1 cellular context compared by ENCODE assay signal in the genomic region with DNA sequence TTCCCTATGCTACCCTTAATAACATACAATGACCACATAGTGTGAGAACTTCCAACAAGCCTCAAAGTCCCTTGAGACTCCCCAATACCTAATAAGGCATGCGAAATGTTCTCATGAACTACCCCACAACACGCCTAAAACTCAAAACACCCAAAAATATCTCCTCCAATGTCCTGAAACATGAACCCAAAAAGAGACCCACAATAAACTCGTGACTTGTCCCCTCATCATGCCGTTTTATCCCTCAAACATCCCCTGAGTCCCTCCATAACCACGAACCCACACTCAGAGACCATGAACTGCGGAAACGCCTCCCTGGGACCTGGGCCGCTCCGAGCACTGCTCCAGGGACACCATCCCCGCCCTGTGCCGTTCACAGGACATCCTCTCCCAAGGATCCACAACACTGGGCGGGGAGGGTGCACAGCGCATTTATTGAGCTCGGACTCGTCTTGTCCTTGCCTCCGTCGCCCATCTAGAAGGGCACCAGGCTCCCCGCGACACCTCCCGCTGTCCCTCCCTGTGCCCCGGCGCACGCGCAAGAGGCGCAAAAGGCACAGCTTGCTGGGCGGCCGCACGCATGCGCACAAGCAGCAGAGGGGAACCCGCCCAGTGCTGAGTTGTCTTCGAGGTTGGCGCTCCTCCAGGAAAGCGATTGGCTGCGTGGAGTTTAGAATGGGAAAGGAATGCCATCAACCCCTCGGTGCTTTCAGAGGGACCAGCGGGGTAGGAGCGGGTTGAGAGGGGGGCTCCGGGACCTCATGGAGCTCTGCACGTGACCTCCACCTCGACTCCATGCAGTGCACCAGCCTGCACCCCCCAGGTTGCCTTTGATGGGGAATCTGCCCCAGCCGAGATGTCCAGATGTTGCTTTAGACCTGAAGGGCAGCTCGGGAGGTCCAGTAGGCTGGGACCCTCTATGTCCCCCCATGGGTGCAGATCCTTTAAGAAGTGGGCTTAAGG.
TF ChIP-seq lines count a peak whose summit lies in the region.

No MANE protein-coding gene starts in this region.

TF ChIP-seq in K562, 482 proteins besides CTCF, POLR2A, EP300 and RAD21 (continued from another document and continues in another):
- TF ChIP-seq, protein P1, sequence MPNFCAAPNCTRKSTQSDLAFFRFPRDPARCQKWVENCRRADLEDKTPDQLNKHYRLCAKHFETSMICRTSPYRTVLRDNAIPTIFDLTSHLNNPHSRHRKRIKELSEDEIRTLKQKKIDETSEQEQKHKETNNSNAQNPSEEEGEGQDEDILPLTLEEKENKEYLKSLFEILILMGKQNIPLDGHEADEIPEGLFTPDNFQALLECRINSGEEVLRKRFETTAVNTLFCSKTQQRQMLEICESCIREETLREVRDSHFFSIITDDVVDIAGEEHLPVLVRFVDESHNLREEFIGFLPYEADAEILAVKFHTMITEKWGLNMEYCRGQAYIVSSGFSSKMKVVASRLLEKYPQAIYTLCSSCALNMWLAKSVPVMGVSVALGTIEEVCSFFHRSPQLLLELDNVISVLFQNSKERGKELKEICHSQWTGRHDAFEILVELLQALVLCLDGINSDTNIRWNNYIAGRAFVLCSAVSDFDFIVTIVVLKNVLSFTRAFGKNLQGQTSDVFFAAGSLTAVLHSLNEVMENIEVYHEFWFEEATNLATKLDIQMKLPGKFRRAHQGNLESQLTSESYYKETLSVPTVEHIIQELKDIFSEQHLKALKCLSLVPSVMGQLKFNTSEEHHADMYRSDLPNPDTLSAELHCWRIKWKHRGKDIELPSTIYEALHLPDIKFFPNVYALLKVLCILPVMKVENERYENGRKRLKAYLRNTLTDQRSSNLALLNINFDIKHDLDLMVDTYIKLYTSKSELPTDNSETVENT (CRISPR knock-in tag; IDR thresholded peaks at IDR 0.05), result peak; percentile 76; the same call in 1 of the 2 replicates
- TF ChIP-seq JUNB (CRISPR knock-in tag; conservative IDR thresholded peaks at IDR 0.05), result no peak
- TF ChIP-seq SMARCB1 (IDR thresholded peaks at IDR 0.05; ENCODE audit: insufficient read length, low read depth), result no peak
- TF ChIP-seq, protein P2, sequence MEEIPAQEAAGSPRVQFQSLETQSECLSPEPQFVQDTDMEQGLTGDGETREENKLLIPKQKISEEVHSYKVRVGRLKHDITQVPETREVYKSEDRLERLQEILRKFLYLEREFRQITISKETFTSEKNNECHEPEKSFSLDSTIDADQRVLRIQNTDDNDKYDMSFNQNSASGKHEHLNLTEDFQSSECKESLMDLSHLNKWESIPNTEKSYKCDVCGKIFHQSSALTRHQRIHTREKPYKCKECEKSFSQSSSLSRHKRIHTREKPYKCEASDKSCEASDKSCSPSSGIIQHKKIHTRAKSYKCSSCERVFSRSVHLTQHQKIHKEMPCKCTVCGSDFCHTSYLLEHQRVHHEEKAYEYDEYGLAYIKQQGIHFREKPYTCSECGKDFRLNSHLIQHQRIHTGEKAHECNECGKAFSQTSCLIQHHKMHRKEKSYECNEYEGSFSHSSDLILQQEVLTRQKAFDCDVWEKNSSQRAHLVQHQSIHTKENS (CRISPR knock-in tag; IDR thresholded peaks at IDR 0.05), result no peak
- no peak for TF ChIP-seq ZC3H8 (IDR thresholded peaks at IDR 0.05)
- TF ChIP-seq CSDE1 (IDR thresholded peaks at IDR 0.05), result no peak
- TF ChIP-seq, protein P3, sequence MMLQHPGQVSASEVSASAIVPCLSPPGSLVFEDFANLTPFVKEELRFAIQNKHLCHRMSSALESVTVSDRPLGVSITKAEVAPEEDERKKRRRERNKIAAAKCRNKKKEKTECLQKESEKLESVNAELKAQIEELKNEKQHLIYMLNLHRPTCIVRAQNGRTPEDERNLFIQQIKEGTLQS (IDR thresholded peaks at IDR 0.05), result no peak
- TF ChIP-seq, protein P3 (CRISPR knock-in tag; conservative IDR thresholded peaks at IDR 0.05), result peak; percentile 55; the same call in 1 of the 2 replicates
- TF ChIP-seq, protein P4, sequence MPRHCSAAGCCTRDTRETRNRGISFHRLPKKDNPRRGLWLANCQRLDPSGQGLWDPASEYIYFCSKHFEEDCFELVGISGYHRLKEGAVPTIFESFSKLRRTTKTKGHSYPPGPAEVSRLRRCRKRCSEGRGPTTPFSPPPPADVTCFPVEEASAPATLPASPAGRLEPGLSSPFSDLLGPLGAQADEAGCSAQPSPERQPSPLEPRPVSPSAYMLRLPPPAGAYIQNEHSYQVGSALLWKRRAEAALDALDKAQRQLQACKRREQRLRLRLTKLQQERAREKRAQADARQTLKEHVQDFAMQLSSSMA (CRISPR knock-in tag; IDR thresholded peaks at IDR 0.05), result peak; percentile 49; the same call in 1 of the 2 replicates
- TF ChIP-seq NFIC (IDR thresholded peaks at IDR 0.05), result peak; percentile 90
- no peak for TF ChIP-seq TEAD4 (IDR thresholded peaks at IDR 0.05; ENCODE audit: low read length)
- no peak for TF ChIP-seq TEAD4 (CRISPR knock-in tag; IDR thresholded peaks at IDR 0.05; ENCODE audit: borderline replicate concordance)
- TF ChIP-seq GTF2A2 (tag; IDR thresholded peaks at IDR 0.05), result no peak
- TF ChIP-seq, protein P5, sequence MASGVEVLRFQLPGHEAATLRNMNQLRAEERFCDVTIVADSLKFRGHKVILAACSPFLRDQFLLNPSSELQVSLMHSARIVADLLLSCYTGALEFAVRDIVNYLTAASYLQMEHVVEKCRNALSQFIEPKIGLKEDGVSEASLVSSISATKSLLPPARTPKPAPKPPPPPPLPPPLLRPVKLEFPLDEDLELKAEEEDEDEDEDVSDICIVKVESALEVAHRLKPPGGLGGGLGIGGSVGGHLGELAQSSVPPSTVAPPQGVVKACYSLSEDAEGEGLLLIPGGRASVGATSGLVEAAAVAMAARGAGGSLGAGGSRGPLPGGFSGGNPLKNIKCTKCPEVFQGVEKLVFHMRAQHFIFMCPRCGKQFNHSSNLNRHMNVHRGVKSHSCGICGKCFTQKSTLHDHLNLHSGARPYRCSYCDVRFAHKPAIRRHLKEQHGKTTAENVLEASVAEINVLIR (CRISPR knock-in tag; IDR thresholded peaks at IDR 0.05), result no peak
- TF ChIP-seq, protein P6, sequence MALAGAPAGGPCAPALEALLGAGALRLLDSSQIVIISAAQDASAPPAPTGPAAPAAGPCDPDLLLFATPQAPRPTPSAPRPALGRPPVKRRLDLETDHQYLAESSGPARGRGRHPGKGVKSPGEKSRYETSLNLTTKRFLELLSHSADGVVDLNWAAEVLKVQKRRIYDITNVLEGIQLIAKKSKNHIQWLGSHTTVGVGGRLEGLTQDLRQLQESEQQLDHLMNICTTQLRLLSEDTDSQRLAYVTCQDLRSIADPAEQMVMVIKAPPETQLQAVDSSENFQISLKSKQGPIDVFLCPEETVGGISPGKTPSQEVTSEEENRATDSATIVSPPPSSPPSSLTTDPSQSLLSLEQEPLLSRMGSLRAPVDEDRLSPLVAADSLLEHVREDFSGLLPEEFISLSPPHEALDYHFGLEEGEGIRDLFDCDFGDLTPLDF (CRISPR knock-in tag; IDR thresholded peaks at IDR 0.05), result peak; percentile 48; the same call in 1 of the 2 replicates
- TF ChIP-seq TSC22D4 (tag; IDR thresholded peaks at IDR 0.05), result no peak
- TF ChIP-seq TEAD1 (CRISPR knock-in tag; IDR thresholded peaks at IDR 0.05), result peak in 1 of 2 experiments; percentile 55; a peak in 1 of 4 replicates
- TF ChIP-seq, protein P7, sequence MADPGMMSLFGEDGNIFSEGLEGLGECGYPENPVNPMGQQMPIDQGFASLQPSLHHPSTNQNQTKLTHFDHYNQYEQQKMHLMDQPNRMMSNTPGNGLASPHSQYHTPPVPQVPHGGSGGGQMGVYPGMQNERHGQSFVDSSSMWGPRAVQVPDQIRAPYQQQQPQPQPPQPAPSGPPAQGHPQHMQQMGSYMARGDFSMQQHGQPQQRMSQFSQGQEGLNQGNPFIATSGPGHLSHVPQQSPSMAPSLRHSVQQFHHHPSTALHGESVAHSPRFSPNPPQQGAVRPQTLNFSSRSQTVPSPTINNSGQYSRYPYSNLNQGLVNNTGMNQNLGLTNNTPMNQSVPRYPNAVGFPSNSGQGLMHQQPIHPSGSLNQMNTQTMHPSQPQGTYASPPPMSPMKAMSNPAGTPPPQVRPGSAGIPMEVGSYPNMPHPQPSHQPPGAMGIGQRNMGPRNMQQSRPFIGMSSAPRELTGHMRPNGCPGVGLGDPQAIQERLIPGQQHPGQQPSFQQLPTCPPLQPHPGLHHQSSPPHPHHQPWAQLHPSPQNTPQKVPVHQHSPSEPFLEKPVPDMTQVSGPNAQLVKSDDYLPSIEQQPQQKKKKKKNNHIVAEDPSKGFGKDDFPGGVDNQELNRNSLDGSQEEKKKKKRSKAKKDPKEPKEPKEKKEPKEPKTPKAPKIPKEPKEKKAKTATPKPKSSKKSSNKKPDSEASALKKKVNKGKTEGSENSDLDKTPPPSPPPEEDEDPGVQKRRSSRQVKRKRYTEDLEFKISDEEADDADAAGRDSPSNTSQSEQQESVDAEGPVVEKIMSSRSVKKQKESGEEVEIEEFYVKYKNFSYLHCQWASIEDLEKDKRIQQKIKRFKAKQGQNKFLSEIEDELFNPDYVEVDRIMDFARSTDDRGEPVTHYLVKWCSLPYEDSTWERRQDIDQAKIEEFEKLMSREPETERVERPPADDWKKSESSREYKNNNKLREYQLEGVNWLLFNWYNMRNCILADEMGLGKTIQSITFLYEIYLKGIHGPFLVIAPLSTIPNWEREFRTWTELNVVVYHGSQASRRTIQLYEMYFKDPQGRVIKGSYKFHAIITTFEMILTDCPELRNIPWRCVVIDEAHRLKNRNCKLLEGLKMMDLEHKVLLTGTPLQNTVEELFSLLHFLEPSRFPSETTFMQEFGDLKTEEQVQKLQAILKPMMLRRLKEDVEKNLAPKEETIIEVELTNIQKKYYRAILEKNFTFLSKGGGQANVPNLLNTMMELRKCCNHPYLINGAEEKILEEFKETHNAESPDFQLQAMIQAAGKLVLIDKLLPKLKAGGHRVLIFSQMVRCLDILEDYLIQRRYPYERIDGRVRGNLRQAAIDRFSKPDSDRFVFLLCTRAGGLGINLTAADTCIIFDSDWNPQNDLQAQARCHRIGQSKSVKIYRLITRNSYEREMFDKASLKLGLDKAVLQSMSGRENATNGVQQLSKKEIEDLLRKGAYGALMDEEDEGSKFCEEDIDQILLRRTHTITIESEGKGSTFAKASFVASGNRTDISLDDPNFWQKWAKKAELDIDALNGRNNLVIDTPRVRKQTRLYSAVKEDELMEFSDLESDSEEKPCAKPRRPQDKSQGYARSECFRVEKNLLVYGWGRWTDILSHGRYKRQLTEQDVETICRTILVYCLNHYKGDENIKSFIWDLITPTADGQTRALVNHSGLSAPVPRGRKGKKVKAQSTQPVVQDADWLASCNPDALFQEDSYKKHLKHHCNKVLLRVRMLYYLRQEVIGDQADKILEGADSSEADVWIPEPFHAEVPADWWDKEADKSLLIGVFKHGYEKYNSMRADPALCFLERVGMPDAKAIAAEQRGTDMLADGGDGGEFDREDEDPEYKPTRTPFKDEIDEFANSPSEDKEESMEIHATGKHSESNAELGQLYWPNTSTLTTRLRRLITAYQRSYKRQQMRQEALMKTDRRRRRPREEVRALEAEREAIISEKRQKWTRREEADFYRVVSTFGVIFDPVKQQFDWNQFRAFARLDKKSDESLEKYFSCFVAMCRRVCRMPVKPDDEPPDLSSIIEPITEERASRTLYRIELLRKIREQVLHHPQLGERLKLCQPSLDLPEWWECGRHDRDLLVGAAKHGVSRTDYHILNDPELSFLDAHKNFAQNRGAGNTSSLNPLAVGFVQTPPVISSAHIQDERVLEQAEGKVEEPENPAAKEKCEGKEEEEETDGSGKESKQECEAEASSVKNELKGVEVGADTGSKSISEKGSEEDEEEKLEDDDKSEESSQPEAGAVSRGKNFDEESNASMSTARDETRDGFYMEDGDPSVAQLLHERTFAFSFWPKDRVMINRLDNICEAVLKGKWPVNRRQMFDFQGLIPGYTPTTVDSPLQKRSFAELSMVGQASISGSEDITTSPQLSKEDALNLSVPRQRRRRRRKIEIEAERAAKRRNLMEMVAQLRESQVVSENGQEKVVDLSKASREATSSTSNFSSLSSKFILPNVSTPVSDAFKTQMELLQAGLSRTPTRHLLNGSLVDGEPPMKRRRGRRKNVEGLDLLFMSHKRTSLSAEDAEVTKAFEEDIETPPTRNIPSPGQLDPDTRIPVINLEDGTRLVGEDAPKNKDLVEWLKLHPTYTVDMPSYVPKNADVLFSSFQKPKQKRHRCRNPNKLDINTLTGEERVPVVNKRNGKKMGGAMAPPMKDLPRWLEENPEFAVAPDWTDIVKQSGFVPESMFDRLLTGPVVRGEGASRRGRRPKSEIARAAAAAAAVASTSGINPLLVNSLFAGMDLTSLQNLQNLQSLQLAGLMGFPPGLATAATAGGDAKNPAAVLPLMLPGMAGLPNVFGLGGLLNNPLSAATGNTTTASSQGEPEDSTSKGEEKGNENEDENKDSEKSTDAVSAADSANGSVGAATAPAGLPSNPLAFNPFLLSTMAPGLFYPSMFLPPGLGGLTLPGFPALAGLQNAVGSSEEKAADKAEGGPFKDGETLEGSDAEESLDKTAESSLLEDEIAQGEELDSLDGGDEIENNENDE (IDR thresholded peaks at IDR 0.05; ENCODE audit: low read depth, low read length), result no peak
- TF ChIP-seq ZNF143 (CRISPR knock-in tag; IDR thresholded peaks at IDR 0.05), result no peak; the same call in 1 of the 2 replicates
- TF ChIP-seq TARDBP (IDR thresholded peaks at IDR 0.05), result no peak
- no peak for TF ChIP-seq CEBPB (tag; IDR thresholded peaks at IDR 0.05)
- TF ChIP-seq, protein P8, sequence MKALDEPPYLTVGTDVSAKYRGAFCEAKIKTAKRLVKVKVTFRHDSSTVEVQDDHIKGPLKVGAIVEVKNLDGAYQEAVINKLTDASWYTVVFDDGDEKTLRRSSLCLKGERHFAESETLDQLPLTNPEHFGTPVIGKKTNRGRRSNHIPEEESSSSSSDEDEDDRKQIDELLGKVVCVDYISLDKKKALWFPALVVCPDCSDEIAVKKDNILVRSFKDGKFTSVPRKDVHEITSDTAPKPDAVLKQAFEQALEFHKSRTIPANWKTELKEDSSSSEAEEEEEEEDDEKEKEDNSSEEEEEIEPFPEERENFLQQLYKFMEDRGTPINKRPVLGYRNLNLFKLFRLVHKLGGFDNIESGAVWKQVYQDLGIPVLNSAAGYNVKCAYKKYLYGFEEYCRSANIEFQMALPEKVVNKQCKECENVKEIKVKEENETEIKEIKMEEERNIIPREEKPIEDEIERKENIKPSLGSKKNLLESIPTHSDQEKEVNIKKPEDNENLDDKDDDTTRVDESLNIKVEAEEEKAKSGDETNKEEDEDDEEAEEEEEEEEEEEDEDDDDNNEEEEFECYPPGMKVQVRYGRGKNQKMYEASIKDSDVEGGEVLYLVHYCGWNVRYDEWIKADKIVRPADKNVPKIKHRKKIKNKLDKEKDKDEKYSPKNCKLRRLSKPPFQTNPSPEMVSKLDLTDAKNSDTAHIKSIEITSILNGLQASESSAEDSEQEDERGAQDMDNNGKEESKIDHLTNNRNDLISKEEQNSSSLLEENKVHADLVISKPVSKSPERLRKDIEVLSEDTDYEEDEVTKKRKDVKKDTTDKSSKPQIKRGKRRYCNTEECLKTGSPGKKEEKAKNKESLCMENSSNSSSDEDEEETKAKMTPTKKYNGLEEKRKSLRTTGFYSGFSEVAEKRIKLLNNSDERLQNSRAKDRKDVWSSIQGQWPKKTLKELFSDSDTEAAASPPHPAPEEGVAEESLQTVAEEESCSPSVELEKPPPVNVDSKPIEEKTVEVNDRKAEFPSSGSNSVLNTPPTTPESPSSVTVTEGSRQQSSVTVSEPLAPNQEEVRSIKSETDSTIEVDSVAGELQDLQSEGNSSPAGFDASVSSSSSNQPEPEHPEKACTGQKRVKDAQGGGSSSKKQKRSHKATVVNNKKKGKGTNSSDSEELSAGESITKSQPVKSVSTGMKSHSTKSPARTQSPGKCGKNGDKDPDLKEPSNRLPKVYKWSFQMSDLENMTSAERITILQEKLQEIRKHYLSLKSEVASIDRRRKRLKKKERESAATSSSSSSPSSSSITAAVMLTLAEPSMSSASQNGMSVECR (CRISPR knock-in tag; IDR thresholded peaks at IDR 0.05), result peak; percentile 55; the same call in 1 of the 2 replicates
- TF ChIP-seq GATAD2A (IDR thresholded peaks at IDR 0.05), result no peak
- TF ChIP-seq SAFB (IDR thresholded peaks at IDR 0.05; ENCODE audit: borderline replicate concordance, low read depth, low read length), result no peak
- TF ChIP-seq GABPA (tag; conservative IDR thresholded peaks at IDR 0.05; ENCODE audit: low read depth), result no peak
